In the genomic region with DNA sequence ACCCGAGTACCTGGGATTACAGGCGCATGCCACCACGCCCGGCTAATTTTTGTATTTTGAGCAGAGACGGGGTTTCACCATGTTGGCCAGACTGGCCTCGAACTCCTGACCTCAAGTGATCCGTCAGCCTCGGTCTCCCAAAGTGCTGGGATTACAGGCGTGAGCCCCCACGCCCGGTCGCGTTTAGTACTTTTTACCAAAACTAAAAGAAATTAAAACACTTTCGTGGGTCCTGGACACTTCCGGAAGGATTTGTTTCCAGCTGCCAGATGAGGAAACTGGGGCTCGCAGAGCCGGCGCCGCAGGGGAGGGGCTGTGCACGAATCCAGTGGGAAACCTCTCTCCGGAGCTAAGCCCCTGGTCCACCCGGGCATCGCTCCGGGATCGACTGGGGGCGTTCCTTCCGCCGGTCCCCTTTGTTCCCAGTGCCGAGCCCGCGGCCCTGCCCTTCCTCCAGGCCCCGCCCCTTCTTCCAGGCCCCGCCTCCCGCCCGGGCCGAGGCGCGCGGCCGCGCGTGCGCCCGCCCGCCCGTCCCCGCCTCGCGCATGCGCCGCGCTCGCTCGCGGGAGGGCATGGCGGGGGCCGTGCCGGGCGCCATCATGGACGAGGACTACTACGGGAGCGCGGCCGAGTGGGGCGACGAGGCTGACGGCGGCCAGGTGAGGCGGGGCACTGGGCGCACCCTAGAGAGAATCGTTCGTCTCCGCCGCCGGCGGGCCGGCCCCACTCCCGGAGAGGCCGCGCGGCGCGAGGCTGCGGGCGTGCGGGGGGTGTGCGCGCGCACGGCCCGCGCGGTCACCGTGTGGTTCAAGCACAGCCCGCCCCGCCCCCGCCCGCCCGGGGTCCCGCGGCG, we compare ENCODE assay signal across 8 cellular contexts. TPM values are rescaled to one million over a fixed set of nuclear protein-coding genes. Genes with fewer than 3 reads are reported as not detected.
DNase-seq lines count a peak whose midpoint lies in the region; ATAC-seq and TF ChIP-seq lines count a peak whose summit lies in the region.

A gene with protein sequence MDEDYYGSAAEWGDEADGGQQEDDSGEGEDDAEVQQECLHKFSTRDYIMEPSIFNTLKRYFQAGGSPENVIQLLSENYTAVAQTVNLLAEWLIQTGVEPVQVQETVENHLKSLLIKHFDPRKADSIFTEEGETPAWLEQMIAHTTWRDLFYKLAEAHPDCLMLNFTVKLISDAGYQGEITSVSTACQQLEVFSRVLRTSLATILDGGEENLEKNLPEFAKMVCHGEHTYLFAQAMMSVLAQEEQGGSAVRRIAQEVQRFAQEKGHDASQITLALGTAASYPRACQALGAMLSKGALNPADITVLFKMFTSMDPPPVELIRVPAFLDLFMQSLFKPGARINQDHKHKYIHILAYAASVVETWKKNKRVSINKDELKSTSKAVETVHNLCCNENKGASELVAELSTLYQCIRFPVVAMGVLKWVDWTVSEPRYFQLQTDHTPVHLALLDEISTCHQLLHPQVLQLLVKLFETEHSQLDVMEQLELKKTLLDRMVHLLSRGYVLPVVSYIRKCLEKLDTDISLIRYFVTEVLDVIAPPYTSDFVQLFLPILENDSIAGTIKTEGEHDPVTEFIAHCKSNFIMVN (plus strand): TSS at position 546 of the 853 bp plus-strand sequence. CDS start 54 bp downstream, at position 600.

- H3K4me3 Mint-ChIP-seq in activated CD4-positive, alpha-beta T cell treated with anti-CD3 and anti-CD28 coated beads, Interleukin-2, amount 10 ng/mL, durations not matched to agents 24 days and 14 days: peak within 1 kb of the TSS; percentile 94

- no peaks in the 10 kb centered on the region for H3K9me3 Mint-ChIP-seq in activated CD4-positive, alpha-beta T cell treated with anti-CD3 and anti-CD28 coated beads, Interleukin-2, amount 10 ng/mL, durations not matched to agents 24 days and 14 days

- peak; percentile 70 for DNase-seq in AG10803 (ENCODE audit: low read depth)
- peak; percentile 62 for DNase-seq in NCI-H510A treated with DMSO at 0.1 percent for 48 hours (lab: John Stamatoyannopoulos, UW)
- peak; percentile 97 for DNase-seq in activated CD4-positive, alpha-beta T cell treated with anti-CD3 and anti-CD28 coated beads, Interleukin-2, amount 10 ng/mL, durations not matched to agents 24 days and 14 days
- DNase-seq in coronary artery (ENCODE audit: low spot score): peak; percentile 87
- DNase-seq in left kidney (ENCODE audit: low read depth, low spot score): peak; percentile 95
- peak; percentile 85 for DNase-seq in stimulated activated CD4-positive, alpha-beta T cell treated with anti-CD3 and anti-CD28 coated beads, Interleukin-1b, Interleukin-23, amount 100 ng/mL, for 48 hours

- H3K27me3 Mint-ChIP-seq in activated CD4-positive, alpha-beta T cell treated with anti-CD3 and anti-CD28 coated beads, Interleukin-2, amount 10 ng/mL, durations not matched to agents 24 days and 14 days: peaks cover 9% of the 10 kb centered on the region

- H3K4me3 ChIP-seq in AG10803 (ENCODE audit: low read length) (peak within 1 kb of the TSS; percentile 81), coronary artery (peak within 1 kb of the TSS; percentile 97)

- peaks cover 27% of the 10 kb centered on the region for H3K4me1 Mint-ChIP-seq in activated CD4-positive, alpha-beta T cell treated with anti-CD3 and anti-CD28 coated beads, Interleukin-2, amount 10 ng/mL, durations not matched to agents 24 days and 14 days

- peaks cover 21% of the 10 kb centered on the region for H3K36me3 Mint-ChIP-seq in activated CD4-positive, alpha-beta T cell treated with anti-CD3 and anti-CD28 coated beads, Interleukin-2, amount 10 ng/mL, durations not matched to agents 24 days and 14 days (ENCODE audit: low read depth)

- H3K27ac Mint-ChIP-seq in activated CD4-positive, alpha-beta T cell treated with anti-CD3 and anti-CD28 coated beads, Interleukin-2, amount 10 ng/mL, durations not matched to agents 24 days and 14 days: peak within 1 kb of the TSS; percentile 91

- TF ChIP-seq CTCF in AG10803 (conservative IDR thresholded peaks at IDR 0.05; ENCODE audit: low read length) (no peak), coronary artery (IDR thresholded peaks at IDR 0.05) (no peak)

- peak; percentile 56 for ATAC-seq in GM19043 (IDR thresholded peaks at IDR 0.05; ENCODE audit: low read depth, unreplicated experiment)
- ATAC-seq in HG03378 (IDR thresholded peaks at IDR 0.05; ENCODE audit: unreplicated experiment): peak; percentile 48

- peak within 1 kb of the TSS; percentile 67 to 93 for H3K27ac ChIP-seq in coronary artery

- intact Hi-C loops in activated CD4-positive, alpha-beta T cell treated with anti-CD3 and anti-CD28 coated beads, Interleukin-2, amount 10 ng/mL, durations not matched to agents 24 days and 14 days (cut with micrococcal nuclease): loop anchor here (1.0 to 2.0 kb wide), 5 partner anchors 26 to 331 kb away; a partner anchor contains a TSS

RNA-seq across cellular contexts. Expression of the gene that starts here (rescaled TPM):
- 119 and 120 TPM in 2 replicates for total RNA-seq in activated CD4-positive, alpha-beta T cell treated with anti-CD3 and anti-CD28 coated beads, Interleukin-2, amount 10 ng/mL, durations not matched to agents 24 days and 14 days

Comparison
In these comparisons a context has a peak if more than half of its experiments do, and no peak if none do; other contexts are left out.
1. Peak in every context shown above with its lines: DNase-seq, ATAC-seq, H3K4me3 ChIP-seq and H3K27ac ChIP-seq.